Comparison of ENCODE assay signal across 22 cellular contexts in the genomic region with DNA sequence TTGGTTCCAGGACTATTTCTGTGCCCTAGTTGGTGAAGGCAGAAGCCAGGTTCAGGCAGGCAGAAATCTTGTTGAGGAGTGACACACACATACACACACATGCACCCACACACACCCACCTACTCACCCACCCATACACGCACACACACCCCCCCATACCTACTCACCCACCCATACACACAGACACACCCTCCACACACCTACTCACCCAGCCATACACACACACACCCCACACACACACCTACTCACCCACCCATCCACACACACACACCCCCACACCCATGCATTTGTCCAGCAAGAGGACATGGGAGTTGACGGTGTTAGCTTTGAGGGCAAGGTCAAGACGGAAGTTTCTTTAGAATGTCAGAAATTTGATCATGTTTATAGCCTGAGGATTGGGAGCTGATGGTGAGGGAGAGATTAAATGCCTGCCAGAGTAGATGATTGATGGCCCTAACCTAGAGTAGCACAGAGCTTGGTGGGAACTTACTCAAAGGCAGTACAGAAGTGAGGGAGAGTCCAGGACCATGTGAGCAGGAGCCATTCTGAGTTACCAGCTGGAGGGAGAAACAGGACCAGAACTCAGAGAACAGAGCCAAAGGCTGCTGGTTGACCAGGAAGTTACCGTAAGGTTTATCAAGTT.
A peak's percentile ranks its signal among the peaks of the same experiment; 100 is the strongest.
DNase-seq lines count a peak whose midpoint lies in the region; ATAC-seq and TF ChIP-seq lines count a peak whose summit lies in the region.
"Had no signal": no experiment of that assay in that cellular context is flagged by ENCODE, and none has a peak within 500 bp of the region (broad histone marks: within the 10 kb centered on the region; RNA-seq: fewer than 3 reads in every experiment).

No MANE protein-coding gene starts in this region.

- H3K9ac ChIP-seq in HUES64 (ENCODE audit: low read depth, low read length): no peak overlapping the region
- peak overlapping the region in 1 of 2 donors; percentile 85 for H3K9ac ChIP-seq in colonic mucosa (ENCODE audit: low read depth in 2 of 2, low read length in 2 of 2)

- no peak for TF ChIP-seq EP300 in stomach (IDR thresholded peaks at IDR 0.05)

- 80% methylated on average over 4 of the region's 4 CpGs for WGBS in HUES64
- WGBS in stomach, 5 donors: 30 to 62% (median 45%) methylated on average over 4 of the region's 4 CpGs

- H3K27ac Mint-ChIP-seq in endothelial cell (ENCODE audit: unreplicated experiment): no peak overlapping the region
- H3K27ac Mint-ChIP-seq: activated CD4-positive, alpha-beta T cell treated with anti-CD3 and anti-CD28 coated beads, Interleukin-2, amount 10 ng/mL, durations not matched to agents 7 days and 5 days; effector memory CD8-positive, alpha-beta T cell; mesothelial cell of epicardium had no signal

- no peaks in the 10 kb centered on the region for H3K9me3 ChIP-seq in HUES64 (ENCODE audit: insufficient read depth, low read depth, low read length)
- H3K9me3 ChIP-seq in colonic mucosa: no peaks in the 10 kb centered on the region
- no peaks in the 10 kb centered on the region for H3K9me3 ChIP-seq in mucosa of descending colon
- H3K9me3 ChIP-seq in stomach: no peaks in the 10 kb centered on the region
- H3K9me3 ChIP-seq: suprapubic skin had no signal

- no peak overlapping the region for H3K4me3 Mint-ChIP-seq in endothelial cell (ENCODE audit: unreplicated experiment)
- H3K4me3 Mint-ChIP-seq: activated CD4-positive, alpha-beta T cell treated with anti-CD3 and anti-CD28 coated beads, Interleukin-2, amount 10 ng/mL, durations not matched to agents 7 days and 5 days; effector memory CD8-positive, alpha-beta T cell; mesothelial cell of epicardium had no signal

- H3K27ac ChIP-seq in HUES64 (ENCODE audit: low read depth, low read length): peak overlapping the region; percentile 43; the same call in 1 of the 2 replicates
- H3K27ac ChIP-seq in colonic mucosa: peak overlapping the region; percentile 86
- peak overlapping the region; percentile 83 to 91 (median 85) for H3K27ac ChIP-seq in stomach
- H3K27ac ChIP-seq: suprapubic skin had no signal

- no peak overlapping the region for H3K4me3 ChIP-seq in HUES64 (ENCODE audit: low read length)
- H3K4me3 ChIP-seq in colonic mucosa: no peak overlapping the region
- H3K4me3 ChIP-seq in mucosa of descending colon: no peak overlapping the region
- no peak overlapping the region for H3K4me3 ChIP-seq in stomach
- H3K4me3 ChIP-seq: suprapubic skin had no signal

- H3K36me3 ChIP-seq in HUES64 (ENCODE audit: insufficient read depth, low read length) (no peaks in the 10 kb centered on the region), colonic mucosa (no peaks in the 10 kb centered on the region), mucosa of descending colon (ENCODE audit: low read depth) (no peaks in the 10 kb centered on the region), stomach (no peaks in the 10 kb centered on the region)

- no peaks in the 10 kb centered on the region for H3K27me3 ChIP-seq in HUES64 (ENCODE audit: insufficient read depth, low read length)
- H3K27me3 ChIP-seq in colonic mucosa: no peaks in the 10 kb centered on the region
- no peaks in the 10 kb centered on the region for H3K27me3 ChIP-seq in stomach
- H3K27me3 ChIP-seq: suprapubic skin had no signal

- H3K27me3 Mint-ChIP-seq in endothelial cell (ENCODE audit: unreplicated experiment): peaks cover 2% of the 10 kb centered on the region
- H3K27me3 Mint-ChIP-seq: activated CD4-positive, alpha-beta T cell treated with anti-CD3 and anti-CD28 coated beads, Interleukin-2, amount 10 ng/mL, durations not matched to agents 7 days and 5 days; effector memory CD8-positive, alpha-beta T cell had no signal

- peaks cover 19% of the 10 kb centered on the region for H3K4me1 Mint-ChIP-seq in endothelial cell (ENCODE audit: unreplicated experiment)

- intact Hi-C loops in colonic mucosa (cut with DNase I) (no loop called here), mucosa of descending colon (cut with DNase I, micrococcal nuclease) (no loop called here), stomach (cut with DNase I; ENCODE audit: low total_unique reads) (no loop called here)

- H3K4me1 ChIP-seq in HUES64 (ENCODE audit: insufficient read depth, low read length) (peaks cover 5% of the 10 kb centered on the region; the same call in 1 of the 2 replicates), colonic mucosa (peaks cover 4% of the 10 kb centered on the region), mucosa of descending colon (ENCODE audit: low read depth) (peaks cover 23% of the 10 kb centered on the region), stomach (peaks cover 34 to 67% (median 55%) of the 10 kb centered on the region in 4 donors)

- no peaks in the 10 kb centered on the region for H3K36me3 Mint-ChIP-seq in endothelial cell (ENCODE audit: low read depth, unreplicated experiment)

- no peak for TF ChIP-seq CTCF in colonic mucosa (IDR thresholded peaks at IDR 0.05)
- no peak for TF ChIP-seq CTCF in mucosa of descending colon (IDR thresholded peaks at IDR 0.05)
- no peak for TF ChIP-seq CTCF in stomach (IDR thresholded peaks at IDR 0.05)
- TF ChIP-seq CTCF in endothelial cell (IDR thresholded peaks at IDR 0.05; ENCODE audit: unreplicated experiment): no peak

- DNase-seq in colonic mucosa (peak; percentile 79), mucosa of descending colon (peak; percentile 64 to 70 (median 69)), stomach (no peak), D341Med (ENCODE audit: low spot score) (no peak), endothelial cell (ENCODE audit: low spot score) (no peak)
- DNase-seq: activated CD4-positive, alpha-beta T cell treated with anti-CD3 and anti-CD28 coated beads, Interleukin-2, amount 10 ng/mL, durations not matched to agents 7 days and 5 days; activated CD8-positive, alpha-beta memory T cell treated with anti-CD3 and anti-CD28 coated beads, Interleukin-2, amount 50 U/mL, for 4 hours; activated gamma-delta T cell treated with Interleukin-2 at 50 U/mL for 16 hours; AML-193; amygdala; cerebellar nuclear complex; COR-L47; effector memory CD8-positive, alpha-beta T cell; islet precursor cell; NCI-H2029 treated with DMSO at 0.1 percent for 48 hours; NCI-H510A treated with DMSO at 0.1 percent for 48 hours; stimulated activated CD4-positive, alpha-beta T cell treated with anti-CD3 and anti-CD28 coated beads, Interleukin-2, amount 100 ng/mL, for 48 hours had no signal

- ATAC-seq in mucosa of descending colon: peak; percentile 83
- no peak for ATAC-seq in HG03159 (IDR thresholded peaks at IDR 0.05; ENCODE audit: unreplicated experiment)
- ATAC-seq in GM18861 (IDR thresholded peaks at IDR 0.05; ENCODE audit: unreplicated experiment): no peak
- ATAC-seq: effector memory CD8-positive, alpha-beta T cell had no signal

- no peak for TF ChIP-seq POLR2A in stomach (IDR thresholded peaks at IDR 0.05)

- no peaks in the 10 kb centered on the region for H3K9me3 Mint-ChIP-seq in endothelial cell (ENCODE audit: unreplicated experiment)
- H3K9me3 Mint-ChIP-seq: activated CD4-positive, alpha-beta T cell treated with anti-CD3 and anti-CD28 coated beads, Interleukin-2, amount 10 ng/mL, durations not matched to agents 7 days and 5 days; effector memory CD8-positive, alpha-beta T cell; mesothelial cell of epicardium had no signal

Comparison
In these comparisons a context has a peak if more than half of its experiments do, and no peak if none do; other contexts are left out.
1. DNase-seq: peak in colonic mucosa (single experiment) and mucosa of descending colon (3 of 3); none in stomach (single experiment), D341Med (single experiment) and endothelial cell (single experiment).
2. Peak in every context shown above with its lines, with median percentiles within 50 percentile points of each other: H3K27ac ChIP-seq.